ENCODE assay signal across 23 cellular contexts in genomic region chr4:112418092-112418491, GRCh38.
DNase-seq lines count a peak whose midpoint lies in the region; FAIRE-seq and TF ChIP-seq lines count a peak whose summit lies in the region.
"Had no signal": no experiment of that assay in that cellular context is flagged by ENCODE, and none has a peak within 500 bp of the region (broad histone marks: within the 10 kb centered on the region; RNA-seq: fewer than 3 reads in every experiment).

No MANE protein-coding gene starts in this region.

- H3K36me3 ChIP-seq in Loucy (ENCODE audit: insufficient read depth, low read length): no peaks in the 10 kb centered on the region; the same call in 1 of the 2 replicates
- H3K36me3 ChIP-seq: prostate gland, SJSA1 had no signal

- no peaks in the 10 kb centered on the region for H3K9me2 ChIP-seq in Loucy (replicated peaks; ENCODE audit: low read depth, low read length)

- TF ChIP-seq POLR2A in H54 (IDR thresholded peaks at IDR 0.05; ENCODE audit: low read depth, low read length): no peak

- H3K4me3 ChIP-seq in GM12864 (ENCODE audit: low read depth, low read length) (no peak overlapping the region), Loucy (ENCODE audit: low read length, poor library complexity, severe bottlenecking) (no peak overlapping the region)
- H3K4me3 ChIP-seq: prostate gland, SJSA1 had no signal

- TF ChIP-seq CTCF in GM12864 (IDR thresholded peaks at IDR 0.05; ENCODE audit: low read depth, low read length, missing control alignments): peak; percentile 16
- TF ChIP-seq CTCF in Loucy (conservative IDR thresholded peaks at IDR 0.05; ENCODE audit: low read length): peak; percentile 32; the same call in 1 of the 2 replicates

- DNase-seq in GM12864 (ENCODE audit: low read depth): no peak
- DNase-seq in dermis blood vessel endothelial cell: peak; percentile 6
- DNase-seq in iPS-NIHi11 (ENCODE audit: low spot score): peak; percentile 50
- no peak for DNase-seq in DMS53 treated with DMSO at 0.1 percent for 48 hours (lab: John Stamatoyannopoulos, UW; ENCODE audit: unreplicated experiment)
- DNase-seq in NCI-H1436 (lab: John Stamatoyannopoulos, UW): no peak
- DNase-seq in H54 (ENCODE audit: insufficient read length, low spot score): no peak
- DNase-seq in activated CD4-positive, alpha-beta T cell treated with anti-CD3 and anti-CD28 coated beads, Interleukin-2, amount 50 U/mL, for 48 hours: no peak
- DNase-seq: activated CD4-positive, alpha-beta T cell treated with anti-CD3 and anti-CD28 coated beads for 36 hours; activated T-cell treated with anti-CD3 and anti-CD28 coated beads, Interleukin-2, amount 50 U/mL, for 4 hours; CD4-positive, alpha-beta T cell; DMS153; effector memory CD8-positive, alpha-beta T cell; GDM1; HCEC 1CT; IMR-90; mammary epithelial cell; NCI-H1417 treated with DMSO at 0.1 percent for 48 hours; NCI-H510A; trophoblast cell had no signal

- no peaks in the 10 kb centered on the region for H3K9me3 ChIP-seq in Loucy (ENCODE audit: insufficient read depth, low read depth, low read length)
- H3K9me3 ChIP-seq: neutrophil, prostate gland, SJSA1 had no signal

- no peak overlapping the region for H3K9ac ChIP-seq in Loucy (ENCODE audit: low read depth, low read length, poor library complexity, severe bottlenecking)

- H3K79me2 ChIP-seq in Loucy (ENCODE audit: insufficient read depth, low read length): no peaks in the 10 kb centered on the region

- no peaks in the 10 kb centered on the region for H3K4me1 ChIP-seq in Loucy (ENCODE audit: insufficient read depth, low read length, poor library complexity, severe bottlenecking)
- H3K4me1 ChIP-seq: prostate gland, SJSA1 had no signal

- H2AFZ ChIP-seq in Loucy (ENCODE audit: low read length): no peak overlapping the region

- H3F3A ChIP-seq in Loucy (ENCODE audit: low read depth): no peaks in the 10 kb centered on the region

- H3K27me3 ChIP-seq in Loucy (ENCODE audit: insufficient read depth, low read length, poor library complexity, severe bottlenecking): no peaks in the 10 kb centered on the region
- H3K27me3 ChIP-seq: neutrophil, SJSA1 had no signal

- no peak for FAIRE-seq in H54 (lab: Jason Lieb, UNC)

- no peak overlapping the region for H3K4me2 ChIP-seq in Loucy (ENCODE audit: low read depth, low read length, poor library complexity, severe bottlenecking)

- H4K20me1 ChIP-seq in Loucy (ENCODE audit: insufficient read depth, low read length, poor library complexity, severe bottlenecking): no peaks in the 10 kb centered on the region

Comparison
In these comparisons a context has a peak if more than half of its experiments do, and no peak if none do; other contexts are left out.
1. DNase-seq: peak in dermis blood vessel endothelial cell (single experiment) and iPS-NIHi11 (single experiment); none in GM12864 (single experiment), DMS53 treated with DMSO at 0.1 percent for 48 hours (single experiment), NCI-H1436 (single experiment), H54 (single experiment) and activated CD4-positive, alpha-beta T cell treated with anti-CD3 and anti-CD28 coated beads, Interleukin-2, amount 50 U/mL, for 48 hours (0 of 2).